Comparison of ENCODE assay signal across 28 cellular contexts in the genomic region with DNA sequence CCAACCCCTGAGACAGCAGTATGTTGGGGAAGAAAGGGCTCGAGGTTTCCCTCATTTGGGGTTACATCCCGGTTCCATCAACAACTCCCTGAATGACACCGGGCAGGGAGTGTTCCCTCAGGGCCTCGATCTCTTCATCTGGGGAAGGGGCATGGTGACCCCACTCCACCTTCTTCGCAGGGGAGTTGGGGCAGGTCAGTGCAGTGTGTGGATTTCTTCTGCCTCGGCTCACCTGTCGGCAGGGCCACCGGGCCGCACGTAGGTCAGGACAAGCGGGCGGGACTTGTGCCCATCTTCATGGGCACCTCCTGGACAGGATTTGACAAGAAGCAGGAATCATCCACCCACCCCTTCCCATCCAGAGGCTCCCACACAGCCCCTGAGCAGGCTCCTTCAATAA. TPM values are rescaled to one million over a fixed set of nuclear protein-coding genes. Genes with fewer than 3 reads are reported as not detected.
DNase-seq lines count a peak whose midpoint lies in the region; ATAC-seq and TF ChIP-seq lines count a peak whose summit lies in the region.
"Had no signal": no experiment of that assay in that cellular context is flagged by ENCODE, and none has a peak within 500 bp of the region (broad histone marks: within the 10 kb centered on the region; RNA-seq: fewer than 3 reads in every experiment).

No MANE protein-coding gene starts in this region.

- H3K36me3 Mint-ChIP-seq in activated naive CD8-positive, alpha-beta T cell treated with anti-CD3 and anti-CD28 coated beads, Interleukin-2, amount 10 ng/mL, durations not matched to agents 7 days and 5 days, result no peaks in the 10 kb centered on the region
- no peaks in the 10 kb centered on the region for H3K36me3 Mint-ChIP-seq in activated naive CD8-positive, alpha-beta T cell treated with anti-CD3 and anti-CD28 coated beads, Interleukin-2, amount 50 U/mL, for 24 hours (ENCODE audit: low read depth)
- no peaks in the 10 kb centered on the region for H3K36me3 Mint-ChIP-seq in MCF 10A (ENCODE audit: insufficient read depth, unreplicated experiment)
- no peaks in the 10 kb centered on the region for H3K36me3 Mint-ChIP-seq in activated CD8-positive, alpha-beta T cell treated with anti-CD3 and anti-CD28 coated beads for 36 hours (ENCODE audit: low read depth)
- H3K36me3 Mint-ChIP-seq: activated CD4-positive, alpha-beta memory T cell treated with anti-CD3 and anti-CD28 coated beads for 36 hours had no signal

- TF ChIP-seq CTCF in esophagus muscularis mucosa (IDR thresholded peaks at IDR 0.05) (no peak), testis (IDR thresholded peaks at IDR 0.05) (no peak), MCF 10A (IDR thresholded peaks at IDR 0.05; ENCODE audit: unreplicated experiment) (no peak)
- TF ChIP-seq CTCF in activated CD8-positive, alpha-beta T cell treated with anti-CD3 and anti-CD28 coated beads for 36 hours (IDR thresholded peaks at IDR 0.05), result no peak

- H3K9me3 Mint-ChIP-seq in activated naive CD8-positive, alpha-beta T cell treated with anti-CD3 and anti-CD28 coated beads, Interleukin-2, amount 10 ng/mL, durations not matched to agents 7 days and 5 days, result no peaks in the 10 kb centered on the region
- H3K9me3 Mint-ChIP-seq in activated naive CD8-positive, alpha-beta T cell treated with anti-CD3 and anti-CD28 coated beads, Interleukin-2, amount 50 U/mL, for 24 hours, result no peaks in the 10 kb centered on the region
- H3K9me3 Mint-ChIP-seq in MCF 10A (ENCODE audit: unreplicated experiment), result no peaks in the 10 kb centered on the region
- no peaks in the 10 kb centered on the region for H3K9me3 Mint-ChIP-seq in activated CD8-positive, alpha-beta T cell treated with anti-CD3 and anti-CD28 coated beads for 36 hours
- H3K9me3 Mint-ChIP-seq: activated CD4-positive, alpha-beta memory T cell treated with anti-CD3 and anti-CD28 coated beads for 36 hours; CD4-positive, alpha-beta T cell; nephron had no signal

- H3K27ac Mint-ChIP-seq in activated naive CD8-positive, alpha-beta T cell treated with anti-CD3 and anti-CD28 coated beads, Interleukin-2, amount 10 ng/mL, durations not matched to agents 7 days and 5 days, result no peak overlapping the region
- no peak overlapping the region for H3K27ac Mint-ChIP-seq in activated naive CD8-positive, alpha-beta T cell treated with anti-CD3 and anti-CD28 coated beads, Interleukin-2, amount 50 U/mL, for 24 hours
- H3K27ac Mint-ChIP-seq in MCF 10A (ENCODE audit: low read depth, unreplicated experiment), result no peak overlapping the region
- no peak overlapping the region for H3K27ac Mint-ChIP-seq in activated CD8-positive, alpha-beta T cell treated with anti-CD3 and anti-CD28 coated beads for 36 hours
- H3K27ac Mint-ChIP-seq: activated CD4-positive, alpha-beta memory T cell treated with anti-CD3 and anti-CD28 coated beads for 36 hours; CD4-positive, alpha-beta T cell had no signal

- H3K27me3 Mint-ChIP-seq in activated naive CD8-positive, alpha-beta T cell treated with anti-CD3 and anti-CD28 coated beads, Interleukin-2, amount 10 ng/mL, durations not matched to agents 7 days and 5 days, result peaks cover 3% of the 10 kb centered on the region
- H3K27me3 Mint-ChIP-seq in activated naive CD8-positive, alpha-beta T cell treated with anti-CD3 and anti-CD28 coated beads, Interleukin-2, amount 50 U/mL, for 24 hours, result peaks cover 5% of the 10 kb centered on the region
- H3K27me3 Mint-ChIP-seq in MCF 10A (ENCODE audit: insufficient read depth, unreplicated experiment), result peaks cover 41% of the 10 kb centered on the region
- peaks cover 4% of the 10 kb centered on the region for H3K27me3 Mint-ChIP-seq in activated CD8-positive, alpha-beta T cell treated with anti-CD3 and anti-CD28 coated beads for 36 hours
- H3K27me3 Mint-ChIP-seq: CD4-positive, alpha-beta T cell had no signal

- intact Hi-C loops in esophagus muscularis mucosa (cut with DNase I), result no loop called here
- intact Hi-C loops in testis (cut with DNase I; ENCODE audit: low total_unique reads), result no loop called here
- intact Hi-C loops in MCF 10A (cut with micrococcal nuclease), result no loop called here
- intact Hi-C loops in activated CD8-positive, alpha-beta T cell treated with anti-CD3 and anti-CD28 coated beads for 36 hours (cut with micrococcal nuclease), result no loop called here

- H3K9me3 ChIP-seq in esophagus muscularis mucosa, result no peaks in the 10 kb centered on the region
- no peaks in the 10 kb centered on the region for H3K9me3 ChIP-seq in testis
- H3K9me3 ChIP-seq: A549, HAP-1, thoracic aorta, uterus had no signal

- POLR2A ChIA-PET in activated naive CD8-positive, alpha-beta T cell treated with anti-CD3 and anti-CD28 coated beads, Interleukin-2, amount 10 ng/mL, durations not matched to agents 7 days and 5 days (lab: Charles Lee), result no interaction called here
- POLR2A ChIA-PET in MCF 10A (lab: Yijun Ruan, JAX), result no interaction called here
- POLR2A ChIA-PET in activated CD8-positive, alpha-beta T cell treated with anti-CD3 and anti-CD28 coated beads for 36 hours (lab: Charles Lee), result no interaction called here

- peaks cover 32 to 46% (median 39%) of the 10 kb centered on the region in 4 donors for H3K4me1 ChIP-seq in esophagus muscularis mucosa
- peaks cover 6% of the 10 kb centered on the region for H3K4me1 ChIP-seq in testis
- H3K4me1 ChIP-seq: A549, HAP-1, parathyroid adenoma, uterus had no signal

- 95% methylated on average over 12 of the region's 12 CpGs for WGBS in esophagus muscularis mucosa
- 77 to 87% methylated on average over 4 to 12 of the region's 12 CpGs for WGBS in testis, 2 donors

- no peak for TF ChIP-seq POLR2A in esophagus muscularis mucosa (IDR thresholded peaks at IDR 0.05; ENCODE audit: low read depth)
- TF ChIP-seq POLR2A in testis (IDR thresholded peaks at IDR 0.05), result no peak

- H3K36me3 ChIP-seq in esophagus muscularis mucosa (peaks cover 0 to 1% (median 0%) of the 10 kb centered on the region in 4 donors), testis (ENCODE audit: low read depth, missing control alignments) (no peaks in the 10 kb centered on the region)
- H3K36me3 ChIP-seq: HAP-1, thoracic aorta, uterus had no signal

- peak overlapping the region in 3 of 4 donors; percentile 11 to 46 (median 32) for H3K27ac ChIP-seq in esophagus muscularis mucosa (replicated peaks in 1 of 4)
- H3K27ac ChIP-seq in testis, result peak overlapping the region; percentile 34 to 74
- H3K27ac ChIP-seq: A549, parathyroid adenoma had no signal

- BruUV-seq in MCF 10A (replicated peaks; lab: Mats Ljungman, UMichigan), result no TSS peak

- TF ChIP-seq EP300 in esophagus muscularis mucosa (IDR thresholded peaks at IDR 0.05), result no peak

- DNase-seq in activated naive CD8-positive, alpha-beta T cell treated with anti-CD3 and anti-CD28 coated beads, Interleukin-2, amount 10 ng/mL, durations not matched to agents 7 days and 5 days, result peak; percentile 16
- no peak for DNase-seq in activated naive CD8-positive, alpha-beta T cell treated with anti-CD3 and anti-CD28 coated beads, Interleukin-2, amount 50 U/mL, for 24 hours
- DNase-seq in esophagus muscularis mucosa (ENCODE audit: extremely low spot score) (no peak), mesenteric fat pad (ENCODE audit: low spot score) (peak; percentile 79), testis (no peak), MCF 10A (ENCODE audit: unreplicated experiment) (no peak), LoVo (ENCODE audit: low spot score) (no peak)
- no peak for DNase-seq in activated CD8-positive, alpha-beta T cell treated with anti-CD3 and anti-CD28 coated beads for 36 hours
- DNase-seq: activated CD4-positive, alpha-beta memory T cell treated with anti-CD3 and anti-CD28 coated beads for 36 hours; activated gamma-delta T cell; AML-193; kidney glomerular epithelial cell; midbrain; NCI-H1105 treated with DMSO at 0.1 percent for 48 hours; NCI-H2029 treated with DMSO at 0.1 percent for 48 hours; NCI-H226; NCI-H748 treated with DMSO at 0.1 percent for 48 hours; stimulated activated naive CD4-positive, alpha-beta T cell treated with Interleukin-2 at 50 U/mL for 16 hours; T-helper 1 cell had no signal

- CTCF ChIA-PET in MCF 10A (lab: Yijun Ruan, JAX), result interaction anchor here (0.5 kb wide), 1 partner anchor 14 kb away, joined by 3 read pairs; no protein-coding TSS in a partner anchor
- CTCF ChIA-PET in activated CD8-positive, alpha-beta T cell treated with anti-CD3 and anti-CD28 coated beads for 36 hours (lab: Charles Lee), result interaction anchor here (1.2 kb wide), 1 partner anchor 10 kb away, joined by 3 read pairs; no protein-coding TSS in a partner anchor

- ATAC-seq in activated naive CD8-positive, alpha-beta T cell treated with anti-CD3 and anti-CD28 coated beads, Interleukin-2, amount 10 ng/mL, durations not matched to agents 7 days and 5 days (ENCODE audit: low read depth), result no peak
- no peak for ATAC-seq in activated naive CD8-positive, alpha-beta T cell treated with anti-CD3 and anti-CD28 coated beads, Interleukin-2, amount 50 U/mL, for 24 hours
- no peak for ATAC-seq in activated CD8-positive, alpha-beta T cell treated with anti-CD3 and anti-CD28 coated beads for 36 hours
- ATAC-seq: A549 had no signal

- H3K4me3 ChIP-seq in esophagus muscularis mucosa, result no peak overlapping the region
- no peak overlapping the region for H3K4me3 ChIP-seq in testis
- H3K4me3 ChIP-seq: A549, HAP-1, uterus had no signal

- H3K4me3 Mint-ChIP-seq in activated naive CD8-positive, alpha-beta T cell treated with anti-CD3 and anti-CD28 coated beads, Interleukin-2, amount 10 ng/mL, durations not matched to agents 7 days and 5 days, result no peak overlapping the region
- no peak overlapping the region for H3K4me3 Mint-ChIP-seq in activated naive CD8-positive, alpha-beta T cell treated with anti-CD3 and anti-CD28 coated beads, Interleukin-2, amount 50 U/mL, for 24 hours
- no peak overlapping the region for H3K4me3 Mint-ChIP-seq in MCF 10A (ENCODE audit: unreplicated experiment)
- no peak overlapping the region for H3K4me3 Mint-ChIP-seq in activated CD8-positive, alpha-beta T cell treated with anti-CD3 and anti-CD28 coated beads for 36 hours
- H3K4me3 Mint-ChIP-seq: activated CD4-positive, alpha-beta memory T cell treated with anti-CD3 and anti-CD28 coated beads for 36 hours; CD4-positive, alpha-beta T cell had no signal

- H3K27me3 ChIP-seq in esophagus muscularis mucosa, result peaks cover 0 to 2% (median 0%) of the 10 kb centered on the region in 4 donors
- H3K27me3 ChIP-seq in testis, result no peaks in the 10 kb centered on the region
- H3K27me3 ChIP-seq: uterus had no signal

- no peaks in the 10 kb centered on the region for H3K4me1 Mint-ChIP-seq in activated naive CD8-positive, alpha-beta T cell treated with anti-CD3 and anti-CD28 coated beads, Interleukin-2, amount 10 ng/mL, durations not matched to agents 7 days and 5 days
- peaks cover 2% of the 10 kb centered on the region for H3K4me1 Mint-ChIP-seq in activated naive CD8-positive, alpha-beta T cell treated with anti-CD3 and anti-CD28 coated beads, Interleukin-2, amount 50 U/mL, for 24 hours
- H3K4me1 Mint-ChIP-seq in MCF 10A (ENCODE audit: insufficient read depth, unreplicated experiment), result no peaks in the 10 kb centered on the region
- no peaks in the 10 kb centered on the region for H3K4me1 Mint-ChIP-seq in activated CD8-positive, alpha-beta T cell treated with anti-CD3 and anti-CD28 coated beads for 36 hours (ENCODE audit: low read depth)

RNA-seq across cellular contexts. Expression of a gene that starts 17.4 kb away (rescaled TPM):
- total RNA-seq in activated naive CD8-positive, alpha-beta T cell treated with anti-CD3 and anti-CD28 coated beads, Interleukin-2, amount 10 ng/mL, durations not matched to agents 7 days and 5 days, result not detected
- total RNA-seq in esophagus muscularis mucosa, result under 1 TPM; 0.45 to 0.92 (median 0.66) TPM
- 0.71 TPM for total RNA-seq in mesenteric fat pad
- 1 to 10 TPM; 2.4 to 2.7 TPM for total RNA-seq in testis
- polyA plus RNA-seq in testis (ENCODE audit: insufficient read depth, low read depth, low replicate concordance), result 3.2 TPM
- total RNA-seq in MCF 10A (2022), result not detected in 2 replicates
- total RNA-seq in activated CD8-positive, alpha-beta T cell treated with anti-CD3 and anti-CD28 coated beads for 36 hours, result not detected
- total RNA-seq: activated CD4-positive, alpha-beta memory T cell treated with anti-CD3 and anti-CD28 coated beads for 36 hours; CD4-positive, alpha-beta T cell; Daoy; endothelial cell of umbilical vein had no signal
- polyA plus RNA-seq: endothelial cell of umbilical vein had no signal

Comparison
In these comparisons a context has a peak if more than half of its experiments do, and no peak if none do; other contexts are left out.
1. DNase-seq: peak in activated naive CD8-positive, alpha-beta T cell treated with anti-CD3 and anti-CD28 coated beads, Interleukin-2, amount 10 ng/mL, durations not matched to agents 7 days and 5 days (single experiment) and mesenteric fat pad (single experiment); none in activated naive CD8-positive, alpha-beta T cell treated with anti-CD3 and anti-CD28 coated beads, Interleukin-2, amount 50 U/mL, for 24 hours (single experiment), esophagus muscularis mucosa (single experiment), testis (single experiment), MCF 10A (single experiment), activated CD8-positive, alpha-beta T cell treated with anti-CD3 and anti-CD28 coated beads for 36 hours (single experiment) and LoVo (single experiment).